In genomic region chr11:134488512-134488911, GRCh38 we compare ENCODE assay signal across 23 cellular contexts.
"Had no signal": no experiment of that assay in that cellular context is flagged by ENCODE, and none has a peak within 500 bp of the region (broad histone marks: within the 10 kb centered on the region; RNA-seq: fewer than 3 reads in every experiment).

No MANE protein-coding gene starts in this region.

- DNase-seq: activated CD4-positive, alpha-beta T cell treated with anti-CD3 and anti-CD28 coated beads for 1 hour; activated CD4-positive, alpha-beta T cell treated with anti-CD3 and anti-CD28 coated beads for 4 hours; activated CD4-positive, alpha-beta T cell treated with anti-CD3 and anti-CD28 coated beads, Interleukin-2, amount 10 ng/mL, durations not matched to agents 7 days and 5 days; activated CD4-positive, alpha-beta T cell treated with anti-CD3 and anti-CD28 coated beads, Interleukin-2, amount 50 U/mL, for 48 hours; activated CD8-positive, alpha-beta memory T cell treated with anti-CD3 and anti-CD28 coated beads for 24 hours; activated CD8-positive, alpha-beta T cell treated with anti-CD3 and anti-CD28 coated beads for 36 hours; activated gamma-delta T cell; activated naive CD4-positive, alpha-beta T cell; activated naive CD4-positive, alpha-beta T cell treated with anti-CD3 and anti-CD28 coated beads, Interleukin-2, amount 10 ng/mL, durations not matched to agents 7 days and 5 days; activated naive CD8-positive, alpha-beta T cell treated with anti-CD3 and anti-CD28 coated beads, Interleukin-2, amount 10 ng/mL, durations not matched to agents 7 days and 5 days; activated T-cell treated with anti-CD3 and anti-CD28 coated beads, Interleukin-2, amount 50 U/mL, for 72 hours; brain microvascular endothelial cell; dorsolateral prefrontal cortex; effector memory CD4-positive, alpha-beta T cell; erythroblast; foreskin melanocyte; T-helper 2 cell had no signal

- H3K9me3 Mint-ChIP-seq: activated CD4-positive, alpha-beta T cell treated with anti-CD3 and anti-CD28 coated beads, Interleukin-2, amount 10 ng/mL, durations not matched to agents 7 days and 5 days; activated CD8-positive, alpha-beta T cell treated with anti-CD3 and anti-CD28 coated beads for 36 hours; activated naive CD4-positive, alpha-beta T cell treated with anti-CD3 and anti-CD28 coated beads, Interleukin-2, amount 50 U/mL, for 72 hours; central memory CD8-positive, alpha-beta T cell; dendritic cell treated with granulocyte-macrophage colony-stimulating factor and Interleukin-4, amounts not matched to agents 40 ng/mL and 50 ng/mL, for 4 days had no signal

- H3K4me3 Mint-ChIP-seq: activated CD4-positive, alpha-beta T cell treated with anti-CD3 and anti-CD28 coated beads, Interleukin-2, amount 10 ng/mL, durations not matched to agents 7 days and 5 days; activated CD8-positive, alpha-beta T cell treated with anti-CD3 and anti-CD28 coated beads for 36 hours; activated naive CD4-positive, alpha-beta T cell treated with anti-CD3 and anti-CD28 coated beads, Interleukin-2, amount 10 ng/mL, durations not matched to agents 7 days and 5 days; activated naive CD8-positive, alpha-beta T cell treated with anti-CD3 and anti-CD28 coated beads, Interleukin-2, amount 10 ng/mL, durations not matched to agents 7 days and 5 days; activated T-cell treated with anti-CD3 and anti-CD28 coated beads, Interleukin-2, amount 50 U/mL, for 72 hours; central memory CD8-positive, alpha-beta T cell; dendritic cell treated with granulocyte-macrophage colony-stimulating factor and Interleukin-4, amounts not matched to agents 40 ng/mL and 50 ng/mL, for 4 days had no signal

- H3K27ac ChIP-seq: brain microvascular endothelial cell, coronary artery, dorsolateral prefrontal cortex, esophagus muscularis mucosa, gastroesophageal sphincter had no signal

- H3K36me3 Mint-ChIP-seq: activated naive CD4-positive, alpha-beta T cell treated with anti-CD3 and anti-CD28 coated beads, Interleukin-2, amount 10 ng/mL, durations not matched to agents 7 days and 5 days; activated naive CD4-positive, alpha-beta T cell treated with anti-CD3 and anti-CD28 coated beads, Interleukin-2, amount 50 U/mL, for 72 hours; activated naive CD8-positive, alpha-beta T cell treated with anti-CD3 and anti-CD28 coated beads, Interleukin-2, amount 10 ng/mL, durations not matched to agents 7 days and 5 days had no signal

- H3K27me3 Mint-ChIP-seq: activated CD4-positive, alpha-beta T cell treated with anti-CD3 and anti-CD28 coated beads, Interleukin-2, amount 10 ng/mL, durations not matched to agents 7 days and 5 days; activated CD8-positive, alpha-beta T cell treated with anti-CD3 and anti-CD28 coated beads for 36 hours; dendritic cell treated with granulocyte-macrophage colony-stimulating factor and Interleukin-4, amounts not matched to agents 40 ng/mL and 50 ng/mL, for 4 days had no signal

- H3K9me3 ChIP-seq: esophagus muscularis mucosa, gastroesophageal sphincter had no signal

- ATAC-seq: activated CD8-positive, alpha-beta T cell treated with anti-CD3 and anti-CD28 coated beads for 36 hours; activated naive CD4-positive, alpha-beta T cell treated with anti-CD3 and anti-CD28 coated beads, Interleukin-2, amount 50 U/mL, for 72 hours; activated T-cell treated with anti-CD3 and anti-CD28 coated beads, Interleukin-2, amount 50 U/mL, for 72 hours; gastroesophageal sphincter had no signal

- H3K4me3 ChIP-seq: coronary artery, dorsolateral prefrontal cortex, esophagus muscularis mucosa, gastroesophageal sphincter had no signal

- H3K27me3 ChIP-seq: brain microvascular endothelial cell, dorsolateral prefrontal cortex had no signal

- H3K4me1 Mint-ChIP-seq: activated CD4-positive, alpha-beta T cell treated with anti-CD3 and anti-CD28 coated beads, Interleukin-2, amount 10 ng/mL, durations not matched to agents 7 days and 5 days; activated naive CD4-positive, alpha-beta T cell treated with anti-CD3 and anti-CD28 coated beads, Interleukin-2, amount 10 ng/mL, durations not matched to agents 7 days and 5 days; activated naive CD8-positive, alpha-beta T cell treated with anti-CD3 and anti-CD28 coated beads, Interleukin-2, amount 10 ng/mL, durations not matched to agents 7 days and 5 days had no signal

- H3K4me1 ChIP-seq: esophagus muscularis mucosa, gastroesophageal sphincter had no signal

- H3K27ac Mint-ChIP-seq: activated CD4-positive, alpha-beta T cell treated with anti-CD3 and anti-CD28 coated beads, Interleukin-2, amount 10 ng/mL, durations not matched to agents 7 days and 5 days; activated CD8-positive, alpha-beta T cell treated with anti-CD3 and anti-CD28 coated beads for 36 hours; activated naive CD4-positive, alpha-beta T cell treated with anti-CD3 and anti-CD28 coated beads, Interleukin-2, amount 10 ng/mL, durations not matched to agents 7 days and 5 days; activated naive CD4-positive, alpha-beta T cell treated with anti-CD3 and anti-CD28 coated beads, Interleukin-2, amount 50 U/mL, for 72 hours; activated naive CD8-positive, alpha-beta T cell treated with anti-CD3 and anti-CD28 coated beads, Interleukin-2, amount 10 ng/mL, durations not matched to agents 7 days and 5 days; activated T-cell treated with anti-CD3 and anti-CD28 coated beads, Interleukin-2, amount 50 U/mL, for 72 hours; dendritic cell treated with granulocyte-macrophage colony-stimulating factor and Interleukin-4, amounts not matched to agents 40 ng/mL and 50 ng/mL, for 4 days had no signal

- H3K36me3 ChIP-seq: brain microvascular endothelial cell, esophagus muscularis mucosa, gastroesophageal sphincter had no signal
